ENCODE assay signal across 25 cellular contexts in the genomic region with DNA sequence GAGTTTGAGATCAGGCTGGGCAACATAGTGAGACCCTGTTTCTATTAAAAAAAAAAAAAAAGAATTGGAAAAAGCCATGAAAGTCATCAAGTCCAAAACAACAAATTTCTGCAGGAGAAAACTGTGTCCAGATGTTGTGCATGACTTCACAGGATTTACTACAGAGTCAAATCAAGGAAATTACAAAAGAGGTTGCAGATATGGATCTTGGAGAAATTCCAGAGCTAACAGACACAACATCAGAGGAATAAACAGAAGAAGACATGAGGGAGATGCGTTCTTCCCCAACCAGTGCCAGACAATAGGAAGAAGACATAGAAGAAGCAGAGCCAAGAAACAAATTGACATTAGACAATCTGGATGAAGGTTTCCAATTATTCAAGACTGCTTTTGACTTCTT.
"Had no signal": no experiment of that assay in that cellular context is flagged by ENCODE, and none has a peak within 500 bp of the region (broad histone marks: within the 10 kb centered on the region; RNA-seq: fewer than 3 reads in every experiment).

No MANE protein-coding gene starts in this region.

- H3K27me3 Mint-ChIP-seq: activated B cell treated with CpG ODN at 0.5 μM for 24 hours; activated CD4-positive, alpha-beta T cell treated with anti-CD3 and anti-CD28 coated beads for 36 hours; activated naive CD8-positive, alpha-beta T cell treated with anti-CD3 and anti-CD28 coated beads, Interleukin-2, amount 10 ng/mL, durations not matched to agents 7 days and 5 days; activated T-cell treated with anti-CD3 and anti-CD28 coated beads, Interleukin-2, amount 50 U/mL, for 24 hours; activated T-helper 17 cell treated with anti-CD3 and anti-CD28 coated beads, Interleukin-2, amount 50 U/mL, for 72 hours; natural killer cell treated with Interleukin-12 subunit alpha and Interleukin-12 subunit beta and Interleukin-15 and Interleukin-18, amount 100 ng/mL, for 72 hours; stimulated activated naive CD8-positive, alpha-beta T cell treated with anti-CD3 and anti-CD28 coated beads, Interleukin-15, amount 100 ng/mL, for 72 hours had no signal

- DNase-seq: activated B cell treated with CpG ODN at 0.5 μM for 24 hours; activated CD4-positive, alpha-beta T cell treated with anti-CD3 and anti-CD28 coated beads for 36 hours; activated CD4-positive, alpha-beta T cell treated with anti-CD3 and anti-CD28 coated beads, Interleukin-2, amount 50 U/mL, for 4 hours; activated CD8-positive, alpha-beta memory T cell treated with anti-CD3 and anti-CD28 coated beads for 24 hours; activated CD8-positive, alpha-beta memory T cell treated with anti-CD3 and anti-CD28 coated beads, Interleukin-2, amount 50 U/mL, for 4 hours; activated naive CD4-positive, alpha-beta T cell; activated naive CD8-positive, alpha-beta T cell treated with anti-CD3 and anti-CD28 coated beads, Interleukin-2, amount 10 ng/mL, durations not matched to agents 7 days and 5 days; activated T-cell treated with anti-CD3 and anti-CD28 coated beads, Interleukin-2, amount 50 U/mL, for 24 hours; amygdala; cerebellar nuclear complex; cortex of kidney; endodermal cell; foreskin melanocyte; immature natural killer cell; kidney glomerular epithelial cell; left ventricle myocardium inferior; ovary; psoas muscle; stimulated activated CD4-positive, alpha-beta T cell treated with anti-CD3 and anti-CD28 coated beads, Interleukin-12 subunit alpha, Interleukin-12 subunit beta, amount 100 ng/mL, for 4 hours; stimulated activated CD4-positive, alpha-beta T cell treated with anti-CD3 and anti-CD28 coated beads, Interleukin-4, amount 100 ng/mL, for 4 hours; stimulated activated naive CD8-positive, alpha-beta T cell treated with anti-CD3 and anti-CD28 coated beads, Interleukin-15, amount 100 ng/mL, for 72 hours; T-helper 9 cell; tibial artery had no signal

- ATAC-seq: activated CD4-positive, alpha-beta T cell treated with anti-CD3 and anti-CD28 coated beads for 36 hours; activated T-helper 17 cell treated with anti-CD3 and anti-CD28 coated beads, Interleukin-2, amount 50 U/mL, for 72 hours; natural killer cell treated with Interleukin-12 subunit alpha and Interleukin-12 subunit beta and Interleukin-15 and Interleukin-18, amount 100 ng/mL, for 72 hours; psoas muscle; stimulated activated naive CD8-positive, alpha-beta T cell treated with anti-CD3 and anti-CD28 coated beads, Interleukin-15, amount 100 ng/mL, for 72 hours had no signal

- H3K9me3 Mint-ChIP-seq: activated B cell treated with CpG ODN at 0.5 μM for 24 hours; activated naive CD8-positive, alpha-beta T cell treated with anti-CD3 and anti-CD28 coated beads, Interleukin-2, amount 10 ng/mL, durations not matched to agents 7 days and 5 days; activated T-cell treated with anti-CD3 and anti-CD28 coated beads, Interleukin-2, amount 50 U/mL, for 24 hours; activated T-helper 17 cell treated with anti-CD3 and anti-CD28 coated beads, Interleukin-2, amount 50 U/mL, for 72 hours; endodermal cell; immature natural killer cell; natural killer cell treated with Interleukin-12 subunit alpha and Interleukin-12 subunit beta and Interleukin-15 and Interleukin-18, amount 100 ng/mL, for 72 hours; stimulated activated naive CD8-positive, alpha-beta T cell treated with anti-CD3 and anti-CD28 coated beads, Interleukin-15, amount 100 ng/mL, for 72 hours had no signal

- H3K27ac Mint-ChIP-seq: activated B cell treated with CpG ODN at 0.5 μM for 24 hours; activated CD4-positive, alpha-beta T cell treated with anti-CD3 and anti-CD28 coated beads for 36 hours; activated naive CD8-positive, alpha-beta T cell treated with anti-CD3 and anti-CD28 coated beads, Interleukin-2, amount 10 ng/mL, durations not matched to agents 7 days and 5 days; activated T-cell treated with anti-CD3 and anti-CD28 coated beads, Interleukin-2, amount 50 U/mL, for 24 hours; activated T-helper 17 cell treated with anti-CD3 and anti-CD28 coated beads, Interleukin-2, amount 50 U/mL, for 72 hours; endodermal cell; immature natural killer cell; natural killer cell treated with Interleukin-12 subunit alpha and Interleukin-12 subunit beta and Interleukin-15 and Interleukin-18, amount 100 ng/mL, for 72 hours; stimulated activated naive CD8-positive, alpha-beta T cell treated with anti-CD3 and anti-CD28 coated beads, Interleukin-15, amount 100 ng/mL, for 72 hours had no signal

- H3K4me1 Mint-ChIP-seq: activated naive CD8-positive, alpha-beta T cell treated with anti-CD3 and anti-CD28 coated beads, Interleukin-2, amount 10 ng/mL, durations not matched to agents 7 days and 5 days; activated T-helper 17 cell treated with anti-CD3 and anti-CD28 coated beads, Interleukin-2, amount 50 U/mL, for 72 hours; stimulated activated naive CD8-positive, alpha-beta T cell treated with anti-CD3 and anti-CD28 coated beads, Interleukin-15, amount 100 ng/mL, for 72 hours had no signal

- H3K4me3 Mint-ChIP-seq: activated B cell treated with CpG ODN at 0.5 μM for 24 hours; activated CD4-positive, alpha-beta T cell treated with anti-CD3 and anti-CD28 coated beads for 36 hours; activated naive CD8-positive, alpha-beta T cell treated with anti-CD3 and anti-CD28 coated beads, Interleukin-2, amount 10 ng/mL, durations not matched to agents 7 days and 5 days; activated T-cell treated with anti-CD3 and anti-CD28 coated beads, Interleukin-2, amount 50 U/mL, for 24 hours; activated T-helper 17 cell treated with anti-CD3 and anti-CD28 coated beads, Interleukin-2, amount 50 U/mL, for 72 hours; endodermal cell; immature natural killer cell; natural killer cell treated with Interleukin-12 subunit alpha and Interleukin-12 subunit beta and Interleukin-15 and Interleukin-18, amount 100 ng/mL, for 72 hours; stimulated activated naive CD8-positive, alpha-beta T cell treated with anti-CD3 and anti-CD28 coated beads, Interleukin-15, amount 100 ng/mL, for 72 hours had no signal
